Comparison of ENCODE assay signal across 1 cellular context in genomic region chr18:56565596-56566355, GRCh38.
A peak's percentile ranks its signal among the peaks of the same experiment; 100 is the strongest.
TF ChIP-seq lines count a peak whose summit lies in the region.

No MANE protein-coding gene starts in this region.

TF ChIP-seq in HepG2, 621 proteins besides CTCF, POLR2A, EP300 and RAD21 (continued from another document and continues in another):
- TF ChIP-seq PBX3 (CRISPR knock-in tag; IDR thresholded peaks at IDR 0.05; ENCODE audit: borderline replicate concordance): no peak
- TF ChIP-seq ZNF451 (CRISPR knock-in tag; IDR thresholded peaks at IDR 0.05): no peak
- no peak for TF ChIP-seq ZFP62 (CRISPR knock-in tag; IDR thresholded peaks at IDR 0.05)
- TF ChIP-seq FOXO4 (CRISPR knock-in tag; conservative IDR thresholded peaks at IDR 0.05): no peak
- no peak for TF ChIP-seq MZF1 (CRISPR knock-in tag; IDR thresholded peaks at IDR 0.05; ENCODE audit: borderline replicate concordance)
- peak; percentile 47; the same call in 1 of the 2 replicates for TF ChIP-seq TCF7 (IDR thresholded peaks at IDR 0.05; ENCODE audit: low read depth)
- TF ChIP-seq ZMYM2 (CRISPR knock-in tag; IDR thresholded peaks at IDR 0.05): no peak
- TF ChIP-seq ZNF431 (CRISPR knock-in tag; IDR thresholded peaks at IDR 0.05; ENCODE audit: borderline replicate concordance, low read depth): no peak
- TF ChIP-seq CEBPB (IDR thresholded peaks at IDR 0.05; ENCODE audit: borderline replicate concordance, low read depth, low read length): peak; percentile 86
- 0 out of 2 replicates have a peak, but pooled peaks have one; percentile 21 for TF ChIP-seq ONECUT2 (CRISPR knock-in tag; IDR thresholded peaks at IDR 0.05)
- TF ChIP-seq ZIK1 (CRISPR knock-in tag; IDR thresholded peaks at IDR 0.05; ENCODE audit: borderline replicate concordance, low read depth): no peak
- TF ChIP-seq ZNF75D (CRISPR knock-in tag; IDR thresholded peaks at IDR 0.05; ENCODE audit: borderline replicate concordance): no peak
- TF ChIP-seq UBTF (CRISPR knock-in tag; IDR thresholded peaks at IDR 0.05): no peak
- no peak for TF ChIP-seq ZNF292 (CRISPR knock-in tag; IDR thresholded peaks at IDR 0.05; ENCODE audit: borderline replicate concordance, low read depth)
- no peak for TF ChIP-seq ZNF7 (CRISPR knock-in tag; IDR thresholded peaks at IDR 0.05)
- no peak for TF ChIP-seq CBX2 (IDR thresholded peaks at IDR 0.05; ENCODE audit: low read depth, low read length)
- no peak for TF ChIP-seq CBX2 (CRISPR knock-in tag; IDR thresholded peaks at IDR 0.05; ENCODE audit: low read depth)
- no peak for TF ChIP-seq CCDC6 (CRISPR knock-in tag; IDR thresholded peaks at IDR 0.05)
- no peak for TF ChIP-seq PBX2 (CRISPR knock-in tag; IDR thresholded peaks at IDR 0.05)
- no peak for TF ChIP-seq JUNB (CRISPR knock-in tag; IDR thresholded peaks at IDR 0.05; ENCODE audit: borderline replicate concordance)
- no peak for TF ChIP-seq KAT2B (IDR thresholded peaks at IDR 0.05; ENCODE audit: borderline replicate concordance, low read depth, low read length)
- no peak for TF ChIP-seq HNRNPL (IDR thresholded peaks at IDR 0.05; ENCODE audit: low read depth, low read length)
- TF ChIP-seq RNF2 (conservative IDR thresholded peaks at IDR 0.05; ENCODE audit: low read depth): no peak
- no peak for TF ChIP-seq FOXC1 (CRISPR knock-in tag; IDR thresholded peaks at IDR 0.05; ENCODE audit: borderline replicate concordance)
- TF ChIP-seq BCL3 (CRISPR knock-in tag; IDR thresholded peaks at IDR 0.05): no peak
- peak; percentile 82 for TF ChIP-seq GATAD2A (CRISPR knock-in tag; IDR thresholded peaks at IDR 0.05)
- no peak for TF ChIP-seq AKAP8 (CRISPR knock-in tag; IDR thresholded peaks at IDR 0.05)
- TF ChIP-seq SMARCE1 (IDR thresholded peaks at IDR 0.05; ENCODE audit: borderline replicate concordance): no peak
- TF ChIP-seq CEBPG (CRISPR knock-in tag; IDR thresholded peaks at IDR 0.05): peak; percentile 75
- TF ChIP-seq ZHX1 (CRISPR knock-in tag; IDR thresholded peaks at IDR 0.05; ENCODE audit: low read depth): no peak
- TF ChIP-seq ZNF841 (CRISPR knock-in tag; IDR thresholded peaks at IDR 0.05; ENCODE audit: borderline replicate concordance): no peak
- TF ChIP-seq KLF11 (CRISPR knock-in tag; IDR thresholded peaks at IDR 0.05): no peak
- TF ChIP-seq MTA1 (CRISPR knock-in tag; IDR thresholded peaks at IDR 0.05; ENCODE audit: borderline replicate concordance): no peak
- no peak for TF ChIP-seq ZNF562 (CRISPR knock-in tag; IDR thresholded peaks at IDR 0.05; ENCODE audit: borderline replicate concordance)
- TF ChIP-seq TRAFD1 (CRISPR knock-in tag; IDR thresholded peaks at IDR 0.05; ENCODE audit: borderline replicate concordance): no peak
- TF ChIP-seq ZNF337 (CRISPR knock-in tag; IDR thresholded peaks at IDR 0.05; ENCODE audit: borderline replicate concordance, low read depth): no peak
- TF ChIP-seq EZH2 (conservative IDR thresholded peaks at IDR 0.05; ENCODE audit: low read depth, low read length): no peak
- TF ChIP-seq ZNF432 (CRISPR knock-in tag; IDR thresholded peaks at IDR 0.05; ENCODE audit: borderline replicate concordance): no peak
- TF ChIP-seq KDM4B (CRISPR knock-in tag; IDR thresholded peaks at IDR 0.05): no peak
- no peak for TF ChIP-seq TAF1 (CRISPR knock-in tag; IDR thresholded peaks at IDR 0.05)
- TF ChIP-seq SRF (IDR thresholded peaks at IDR 0.05; ENCODE audit: low read depth, low read length): peak; percentile 82
- TF ChIP-seq ZNF687 (CRISPR knock-in tag; IDR thresholded peaks at IDR 0.05): no peak
- TF ChIP-seq SALL1 (CRISPR knock-in tag; IDR thresholded peaks at IDR 0.05): peak; percentile 13; the same call in 1 of the 2 replicates
- no peak for TF ChIP-seq ZMAT3 (CRISPR knock-in tag; conservative IDR thresholded peaks at IDR 0.05)
- TF ChIP-seq ZNF501 (CRISPR knock-in tag; IDR thresholded peaks at IDR 0.05): no peak
- no peak for TF ChIP-seq PATZ1 (CRISPR knock-in tag; IDR thresholded peaks at IDR 0.05)
- TF ChIP-seq MBD4 (IDR thresholded peaks at IDR 0.05; ENCODE audit: borderline replicate concordance, low read length): no peak
- TF ChIP-seq DNMT3B (CRISPR knock-in tag; conservative IDR thresholded peaks at IDR 0.05): no peak
- TF ChIP-seq ZNF564 (CRISPR knock-in tag; IDR thresholded peaks at IDR 0.05): no peak
- peak; percentile 42; the same call in 1 of the 2 replicates for TF ChIP-seq NCOA2 (CRISPR knock-in tag; IDR thresholded peaks at IDR 0.05)
- peak; percentile 59 for TF ChIP-seq MIXL1 (CRISPR knock-in tag; IDR thresholded peaks at IDR 0.05)
